13 cellular contexts compared by ENCODE assay signal in the genomic region with DNA sequence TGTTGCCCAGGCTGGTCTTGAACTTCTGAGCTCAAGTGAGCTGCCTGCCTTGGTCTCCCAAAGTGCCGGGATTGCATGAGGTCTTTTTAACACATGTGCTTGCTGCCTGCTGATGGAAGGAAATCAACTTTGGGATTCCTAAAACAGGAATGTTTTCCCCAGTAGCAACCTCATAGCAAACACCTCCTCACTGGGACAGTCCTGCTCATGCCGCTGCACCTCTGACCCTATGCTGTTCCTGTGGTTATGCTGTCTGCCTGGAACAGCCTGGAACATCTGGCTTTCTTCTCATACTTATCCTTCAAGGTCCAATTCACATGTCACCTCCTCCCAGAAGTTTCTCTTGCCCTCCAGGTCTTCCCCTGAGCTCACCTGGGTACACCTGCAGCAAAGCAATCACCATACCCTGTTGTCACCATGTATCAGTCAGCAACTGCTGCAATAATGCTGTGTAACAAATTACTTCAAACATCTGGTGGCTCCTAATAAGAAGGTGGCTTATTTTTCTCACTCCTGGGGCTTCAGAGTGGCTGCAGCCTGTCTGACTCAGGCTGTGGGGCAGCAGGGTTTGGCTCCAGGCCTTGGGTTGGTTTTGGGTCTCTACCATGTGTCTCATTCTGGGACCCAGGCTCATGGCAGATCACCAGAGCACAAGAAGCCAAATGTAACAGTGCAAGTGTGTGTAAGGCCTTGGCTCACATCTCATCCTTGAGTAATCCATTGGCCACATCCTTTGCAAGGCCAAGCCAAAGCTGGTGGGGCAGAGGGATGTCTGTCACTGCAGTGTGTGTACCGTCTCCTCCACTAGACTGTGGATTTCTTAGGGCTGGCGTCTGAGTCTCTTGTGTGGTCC.
"Had no signal": no experiment of that assay in that cellular context is flagged by ENCODE, and none has a peak within 500 bp of the region (broad histone marks: within the 10 kb centered on the region; RNA-seq: fewer than 3 reads in every experiment).

No MANE protein-coding gene starts in this region.

- H3K4me3 Mint-ChIP-seq: activated T-cell treated with anti-CD3 and anti-CD28 coated beads, Interleukin-2, amount 50 U/mL, for 4 hours; effector memory CD8-positive, alpha-beta T cell; nephron progenitor cell had no signal

- DNase-seq: activated CD4-positive, alpha-beta T cell treated with anti-CD3 and anti-CD28 coated beads, Interleukin-2, amount 50 U/mL, for 4 hours; activated T-cell treated with anti-CD3 and anti-CD28 coated beads, Interleukin-2, amount 50 U/mL, for 4 hours; central memory CD4-positive, alpha-beta T cell; effector memory CD8-positive, alpha-beta T cell; foreskin melanocyte; mammary epithelial cell; nephron progenitor cell; stimulated activated CD4-positive, alpha-beta T cell treated with anti-CD3 and anti-CD28 coated beads, Interleukin-2, amount 100 ng/mL, for 48 hours; stimulated activated naive CD8-positive, alpha-beta T cell treated with anti-CD3 and anti-CD28 coated beads, Interleukin-15, Interleukin-2, amounts not matched to agents 100 U/mL and 50 U/mL, for 24 hours; T-helper 2 cell; upper lobe of right lung had no signal

- H3K4me3 ChIP-seq: ascending aorta, heart left ventricle, upper lobe of right lung had no signal

- H3K27ac Mint-ChIP-seq: effector memory CD8-positive, alpha-beta T cell; nephron progenitor cell had no signal
